Comparison of ENCODE assay signal across 1 cellular context in genomic region chr7:111329367-111330234, GRCh38.
TF ChIP-seq lines count a peak whose summit lies in the region.

No MANE protein-coding gene starts in this region.

TF ChIP-seq in K562, 482 proteins besides CTCF, POLR2A, EP300 and RAD21 (continued from another document and continues in another):
- TF ChIP-seq ZNF318 (IDR thresholded peaks at IDR 0.05; ENCODE audit: borderline replicate concordance in 1 of 2, low read depth in 1 of 2) (peak in 1 of 2 experiments; percentile 49; a peak in 1 of 4 replicates), TBP (optimal IDR thresholded peaks at IDR 0.05; ENCODE audit: low read depth, low read length) (peak; percentile 34), MYBL2 (IDR thresholded peaks at IDR 0.05; ENCODE audit: low read depth) (peak; percentile 55), MYBL2 (CRISPR knock-in tag; IDR thresholded peaks at IDR 0.05; ENCODE audit: borderline replicate concordance) (no peak), GTF2E2 (tag; IDR thresholded peaks at IDR 0.05) (peak; percentile 61; the same call in 1 of the 2 replicates), HDAC3 (IDR thresholded peaks at IDR 0.05; ENCODE audit: borderline replicate concordance, partially characterized antibody) (peak; percentile 14), ZNF24 (IDR thresholded peaks at IDR 0.05) (no peak), ADNP (tag; IDR thresholded peaks at IDR 0.05) (0 out of 2 replicates have a peak, but pooled peaks have one; percentile 12), ARID1B (IDR thresholded peaks at IDR 0.05) (peak; percentile 41; the same call in 1 of the 2 replicates), DPF2 (IDR thresholded peaks at IDR 0.05) (0 out of 2 replicates have a peak, but pooled peaks have one; percentile 8), MYNN (IDR thresholded peaks at IDR 0.05) (no peak), MYNN (CRISPR knock-in tag; IDR thresholded peaks at IDR 0.05) (no peak), ZNF592 (IDR thresholded peaks at IDR 0.05) (peak; percentile 88; the same call in 1 of the 2 replicates), ZNF165 (CRISPR knock-in tag; IDR thresholded peaks at IDR 0.05; ENCODE audit: borderline replicate concordance) (no peak), KDM4B (IDR thresholded peaks at IDR 0.05; ENCODE audit: borderline replicate concordance in 2 of 2, low read depth in 1 of 2) (peak in 1 of 2 experiments; percentile 86; a peak in 1 of 4 replicates), ZBTB17 (CRISPR knock-in tag; IDR thresholded peaks at IDR 0.05) (no peak), LARP7 (IDR thresholded peaks at IDR 0.05) (peak; percentile 54; the same call in 1 of the 2 replicates), ZNF23 (CRISPR knock-in tag; IDR thresholded peaks at IDR 0.05) (no peak), BRD9 (IDR thresholded peaks at IDR 0.05; ENCODE audit: low read depth, partially characterized antibody) (peak; percentile 95), NCOA2 (IDR thresholded peaks at IDR 0.05; ENCODE audit: partially characterized antibody in 2 of 2) (peak in 1 of 2 experiments; percentile 23), ZZZ3 (IDR thresholded peaks at IDR 0.05) (0 out of 2 replicates have a peak, but pooled peaks have one; percentile 55), FOXK2 (conservative IDR thresholded peaks at IDR 0.05 in 1 of 2, IDR thresholded peaks at IDR 0.05 in 1 of 2; ENCODE audit: low read depth in 2 of 2) (peak; percentile 26 to 31; a peak in 1 of 4 replicates), EP400 (IDR thresholded peaks at IDR 0.05) (peak; percentile 83), HLTF (IDR thresholded peaks at IDR 0.05) (peak; percentile 81; the same call in 1 of the 2 replicates), NCOR1 (IDR thresholded peaks at IDR 0.05) (peak; percentile 21; the same call in 1 of the 2 replicates), CC2D1A (IDR thresholded peaks at IDR 0.05) (peak; percentile 75), ZFP36 (IDR thresholded peaks at IDR 0.05; ENCODE audit: low read depth, low read length, partially characterized antibody) (no peak), RCOR1 (IDR thresholded peaks at IDR 0.05; ENCODE audit: borderline replicate concordance in 1 of 2, low read depth in 2 of 2, low read length in 2 of 2) (peak in 1 of 2 experiments; percentile 11; a peak in 1 of 4 replicates), TRIM24 (IDR thresholded peaks at IDR 0.05) (0 out of 4 replicates have a peak, but pooled peaks have one; percentile 28 to 51)
- TF ChIP-seq, protein P1, sequence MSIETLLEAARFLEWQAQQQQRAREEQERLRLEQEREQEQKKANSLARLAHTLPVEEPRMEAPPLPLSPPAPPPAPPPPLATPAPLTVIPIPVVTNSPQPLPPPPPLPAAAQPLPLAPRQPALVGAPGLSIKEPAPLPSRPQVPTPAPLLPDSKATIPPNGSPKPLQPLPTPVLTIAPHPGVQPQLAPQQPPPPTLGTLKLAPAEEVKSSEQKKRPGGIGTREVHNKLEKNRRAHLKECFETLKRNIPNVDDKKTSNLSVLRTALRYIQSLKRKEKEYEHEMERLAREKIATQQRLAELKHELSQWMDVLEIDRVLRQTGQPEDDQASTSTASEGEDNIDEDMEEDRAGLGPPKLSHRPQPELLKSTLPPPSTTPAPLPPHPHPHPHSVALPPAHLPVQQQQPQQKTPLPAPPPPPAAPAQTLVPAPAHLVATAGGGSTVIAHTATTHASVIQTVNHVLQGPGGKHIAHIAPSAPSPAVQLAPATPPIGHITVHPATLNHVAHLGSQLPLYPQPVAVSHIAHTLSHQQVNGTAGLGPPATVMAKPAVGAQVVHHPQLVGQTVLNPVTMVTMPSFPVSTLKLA (conservative IDR thresholded peaks at IDR 0.05): peak; percentile 65 to 67
- TF ChIP-seq, protein P2, sequence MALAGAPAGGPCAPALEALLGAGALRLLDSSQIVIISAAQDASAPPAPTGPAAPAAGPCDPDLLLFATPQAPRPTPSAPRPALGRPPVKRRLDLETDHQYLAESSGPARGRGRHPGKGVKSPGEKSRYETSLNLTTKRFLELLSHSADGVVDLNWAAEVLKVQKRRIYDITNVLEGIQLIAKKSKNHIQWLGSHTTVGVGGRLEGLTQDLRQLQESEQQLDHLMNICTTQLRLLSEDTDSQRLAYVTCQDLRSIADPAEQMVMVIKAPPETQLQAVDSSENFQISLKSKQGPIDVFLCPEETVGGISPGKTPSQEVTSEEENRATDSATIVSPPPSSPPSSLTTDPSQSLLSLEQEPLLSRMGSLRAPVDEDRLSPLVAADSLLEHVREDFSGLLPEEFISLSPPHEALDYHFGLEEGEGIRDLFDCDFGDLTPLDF (CRISPR knock-in tag; IDR thresholded peaks at IDR 0.05): 0 out of 2 replicates have a peak, but pooled peaks have one; percentile 30
- TF ChIP-seq, protein P3, sequence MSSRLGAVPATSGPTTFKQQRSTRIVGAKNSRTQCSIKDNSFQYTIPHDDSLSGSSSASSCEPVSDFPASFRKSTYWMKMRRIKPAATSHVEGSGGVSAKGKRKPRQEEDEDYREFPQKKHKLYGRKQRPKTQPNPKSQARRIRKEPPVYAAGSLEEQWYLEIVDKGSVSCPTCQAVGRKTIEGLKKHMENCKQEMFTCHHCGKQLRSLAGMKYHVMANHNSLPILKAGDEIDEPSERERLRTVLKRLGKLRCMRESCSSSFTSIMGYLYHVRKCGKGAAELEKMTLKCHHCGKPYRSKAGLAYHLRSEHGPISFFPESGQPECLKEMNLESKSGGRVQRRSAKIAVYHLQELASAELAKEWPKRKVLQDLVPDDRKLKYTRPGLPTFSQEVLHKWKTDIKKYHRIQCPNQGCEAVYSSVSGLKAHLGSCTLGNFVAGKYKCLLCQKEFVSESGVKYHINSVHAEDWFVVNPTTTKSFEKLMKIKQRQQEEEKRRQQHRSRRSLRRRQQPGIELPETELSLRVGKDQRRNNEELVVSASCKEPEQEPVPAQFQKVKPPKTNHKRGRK (tag; IDR thresholded peaks at IDR 0.05): peak; percentile 87; the same call in 1 of the 2 replicates
- TF ChIP-seq, protein P4, sequence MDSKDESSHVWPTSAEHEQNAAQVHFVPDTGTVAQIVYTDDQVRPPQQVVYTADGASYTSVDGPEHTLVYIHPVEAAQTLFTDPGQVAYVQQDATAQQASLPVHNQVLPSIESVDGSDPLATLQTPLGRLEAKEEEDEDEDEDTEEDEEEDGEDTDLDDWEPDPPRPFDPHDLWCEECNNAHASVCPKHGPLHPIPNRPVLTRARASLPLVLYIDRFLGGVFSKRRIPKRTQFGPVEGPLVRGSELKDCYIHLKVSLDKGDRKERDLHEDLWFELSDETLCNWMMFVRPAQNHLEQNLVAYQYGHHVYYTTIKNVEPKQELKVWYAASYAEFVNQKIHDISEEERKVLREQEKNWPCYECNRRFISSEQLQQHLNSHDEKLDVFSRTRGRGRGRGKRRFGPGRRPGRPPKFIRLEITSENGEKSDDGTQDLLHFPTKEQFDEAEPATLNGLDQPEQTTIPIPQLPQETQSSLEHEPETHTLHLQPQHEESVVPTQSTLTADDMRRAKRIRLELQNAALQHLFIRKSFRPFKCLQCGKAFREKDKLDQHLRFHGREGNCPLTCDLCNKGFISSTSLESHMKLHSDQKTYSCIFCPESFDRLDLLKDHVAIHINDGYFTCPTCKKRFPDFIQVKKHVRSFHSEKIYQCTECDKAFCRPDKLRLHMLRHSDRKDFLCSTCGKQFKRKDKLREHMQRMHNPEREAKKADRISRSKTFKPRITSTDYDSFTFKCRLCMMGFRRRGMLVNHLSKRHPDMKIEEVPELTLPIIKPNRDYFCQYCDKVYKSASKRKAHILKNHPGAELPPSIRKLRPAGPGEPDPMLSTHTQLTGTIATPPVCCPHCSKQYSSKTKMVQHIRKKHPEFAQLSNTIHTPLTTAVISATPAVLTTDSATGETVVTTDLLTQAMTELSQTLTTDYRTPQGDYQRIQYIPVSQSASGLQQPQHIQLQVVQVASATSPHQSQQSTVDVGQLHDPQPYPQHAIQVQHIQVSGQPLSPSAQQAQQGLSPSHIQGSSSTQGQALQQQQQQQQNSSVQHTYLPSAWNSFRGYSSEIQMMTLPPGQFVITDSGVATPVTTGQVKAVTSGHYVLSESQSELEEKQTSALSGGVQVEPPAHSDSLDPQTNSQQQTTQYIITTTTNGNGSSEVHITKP (IDR thresholded peaks at IDR 0.05; ENCODE audit: partially characterized antibody): no peak
- TF ChIP-seq, protein P5, sequence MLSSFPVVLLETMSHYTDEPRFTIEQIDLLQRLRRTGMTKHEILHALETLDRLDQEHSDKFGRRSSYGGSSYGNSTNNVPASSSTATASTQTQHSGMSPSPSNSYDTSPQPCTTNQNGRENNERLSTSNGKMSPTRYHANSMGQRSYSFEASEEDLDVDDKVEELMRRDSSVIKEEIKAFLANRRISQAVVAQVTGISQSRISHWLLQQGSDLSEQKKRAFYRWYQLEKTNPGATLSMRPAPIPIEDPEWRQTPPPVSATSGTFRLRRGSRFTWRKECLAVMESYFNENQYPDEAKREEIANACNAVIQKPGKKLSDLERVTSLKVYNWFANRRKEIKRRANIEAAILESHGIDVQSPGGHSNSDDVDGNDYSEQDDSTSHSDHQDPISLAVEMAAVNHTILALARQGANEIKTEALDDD (IDR thresholded peaks at IDR 0.05): 0 out of 2 replicates have a peak, but pooled peaks have one; percentile 24
